Comparison of ENCODE assay signal across 12 cellular contexts in genomic region chr1:246067432-246068021, GRCh38.
DNase-seq lines count a peak whose midpoint lies in the region; ATAC-seq, FAIRE-seq and TF ChIP-seq lines count a peak whose summit lies in the region.
"Had no signal": no experiment of that assay in that cellular context is flagged by ENCODE, and none has a peak within 500 bp of the region (broad histone marks: within the 10 kb centered on the region; RNA-seq: fewer than 3 reads in every experiment).

No MANE protein-coding gene starts in this region.

- no peaks in the 10 kb centered on the region for H3K9me3 Mint-ChIP-seq in CD4-positive, CD25-positive, alpha-beta regulatory T cell
- no peaks in the 10 kb centered on the region for H3K9me3 Mint-ChIP-seq in nephron
- H3K9me3 Mint-ChIP-seq: activated T-cell treated with anti-CD3 and anti-CD28 coated beads, Interleukin-2, amount 50 U/mL, for 72 hours; neural crest cell had no signal

- TF ChIP-seq POLR2A in K562 (conservative IDR thresholded peaks at IDR 0.05) (no peak), ovary (IDR thresholded peaks at IDR 0.05) (no peak)

- TF ChIP-seq CTCF in K562 (IDR thresholded peaks at IDR 0.05 in 2 of 3, conservative IDR thresholded peaks at IDR 0.05 in 1 of 3; ENCODE audit: insufficient read depth in 2 of 3, low read depth in 1 of 3, low read length in 3 of 3), result no peak
- no peak for TF ChIP-seq CTCF in nephron (IDR thresholded peaks at IDR 0.05; ENCODE audit: unreplicated experiment in 3 of 3)
- no peak for TF ChIP-seq CTCF in ovary (IDR thresholded peaks at IDR 0.05)

- no peaks in the 10 kb centered on the region for H3K36me3 ChIP-seq in CD4-positive, CD25-positive, alpha-beta regulatory T cell (ENCODE audit: control insufficient read depth, insufficient read depth, low read length)
- no peaks in the 10 kb centered on the region for H3K36me3 ChIP-seq in HUES48 (ENCODE audit: control insufficient read depth, insufficient read depth, low read length)
- H3K36me3 ChIP-seq in K562 (ENCODE audit: control insufficient read depth, insufficient read depth, low read length), result no peaks in the 10 kb centered on the region; the same call in 2 of the 3 replicates
- H3K36me3 ChIP-seq in ovary, result no peaks in the 10 kb centered on the region

- peaks cover 5 to 10% (median 5%) of the 10 kb centered on the region in 4 donors for H3K4me1 Mint-ChIP-seq in CD4-positive, CD25-positive, alpha-beta regulatory T cell
- peaks cover 17% of the 10 kb centered on the region for H3K4me1 Mint-ChIP-seq in nephron

- ATAC-seq in CD4-positive, CD25-positive, alpha-beta regulatory T cell (ENCODE audit: low read depth in 2 of 2), result peak in 1 of 2 donors; percentile 45
- ATAC-seq in K562, result no peak

- 73% methylated on average over 17 of the region's 17 CpGs for WGBS in K562 (ENCODE audit: insufficient coverage, low coverage, missing lambda C conversion rate)
- 36 to 62% (median 39%) methylated on average over 17 of the region's 17 CpGs for WGBS in ovary, 3 donors

- no peaks in the 10 kb centered on the region for H3K4me1 ChIP-seq in CD4-positive, CD25-positive, alpha-beta regulatory T cell (ENCODE audit: control insufficient read depth, insufficient read depth, low read length, poor library complexity, severe bottlenecking)
- H3K4me1 ChIP-seq in HUES48 (ENCODE audit: control insufficient read depth, insufficient read depth, low read length), result peaks cover 55% of the 10 kb centered on the region
- peaks cover 4 to 34% of the 10 kb centered on the region in 2 experiments; a peak in 4 of 5 replicates for H3K4me1 ChIP-seq in K562 (replicated peaks in 1 of 2; ENCODE audit: control insufficient read depth in 2 of 2, insufficient read depth in 2 of 2, low read length in 2 of 2)
- peaks cover 6% of the 10 kb centered on the region for H3K4me1 ChIP-seq in ovary (ENCODE audit: insufficient read depth)

- H3K79me2 ChIP-seq in K562 (ENCODE audit: control insufficient read depth, insufficient read depth, low read length), result no peaks in the 10 kb centered on the region; the same call in 2 of the 3 replicates

- TF ChIP-seq EP300 in K562 (IDR thresholded peaks at IDR 0.05; ENCODE audit: low read length) (no peak), ovary (IDR thresholded peaks at IDR 0.05) (no peak)

- TF ChIP-seq RAD21 in K562 (CRISPR knock-in tag; conservative IDR thresholded peaks at IDR 0.05 in 1 of 2, IDR thresholded peaks at IDR 0.05 in 1 of 2), result no peak

- FAIRE-seq in K562 (lab: Jason Lieb, UNC), result no peak

- BruUV-seq in K562 (replicated peaks; lab: Mats Ljungman, UMichigan), result no TSS peak

- peaks cover 3% of the 10 kb centered on the region for H3K36me3 Mint-ChIP-seq in CD4-positive, CD25-positive, alpha-beta regulatory T cell
- no peaks in the 10 kb centered on the region for H3K36me3 Mint-ChIP-seq in nephron (ENCODE audit: low read depth)

- no peak overlapping the region for H3K9ac ChIP-seq in HUES48 (ENCODE audit: low read depth, low read length)
- no peak overlapping the region for H3K9ac ChIP-seq in K562 (ENCODE audit: insufficient read depth in 1 of 2, low read depth in 2 of 2, low read length in 2 of 2)

- intact Hi-C loops in K562 (cut with micrococcal nuclease) (no loop called here), ovary (cut with DNase I) (no loop called here)

- H2AFZ ChIP-seq in K562 (ENCODE audit: low read depth, low read length), result no peak overlapping the region

- POLR2A ChIA-PET in K562 (lab: Yijun Ruan, JAX), result interaction anchor here (2.3 kb wide), 1 partner anchor 10 kb away, joined by 11 read pairs; no protein-coding TSS in a partner anchor

- no peaks in the 10 kb centered on the region for H3K27me3 ChIP-seq in CD4-positive, CD25-positive, alpha-beta regulatory T cell (ENCODE audit: control insufficient read depth, insufficient read depth, low read length)
- H3K27me3 ChIP-seq in HUES48 (ENCODE audit: control insufficient read depth, insufficient read depth, low read length) (no peaks in the 10 kb centered on the region), K562 (ENCODE audit: control insufficient read depth in 2 of 2, insufficient read depth in 2 of 2, low read length in 2 of 2) (no peaks in the 10 kb centered on the region), ovary (no peaks in the 10 kb centered on the region)

- no peaks in the 10 kb centered on the region for H3K27me3 Mint-ChIP-seq in CD4-positive, CD25-positive, alpha-beta regulatory T cell
- peaks cover 4% of the 10 kb centered on the region for H3K27me3 Mint-ChIP-seq in nephron (ENCODE audit: low read depth)

- in situ Hi-C loops in K562 (cut with MboI), result no loop called here

- no peak overlapping the region for H3K4me2 ChIP-seq in K562 (ENCODE audit: insufficient read depth, low read length)

- CTCF ChIA-PET in K562 (lab: Yijun Ruan, JAX; ENCODE audit: low intra/inter-chr PET ratio), result no interaction called here

- H3K4me3 ChIP-seq in CD4-positive, CD25-positive, alpha-beta regulatory T cell (ENCODE audit: low read depth, low read length), result no peak overlapping the region
- H3K4me3 ChIP-seq in HUES48 (ENCODE audit: low read depth, low read length) (peak overlapping the region; percentile 44; the same call in 1 of the 2 replicates), K562 (no peak overlapping the region), ovary (no peak overlapping the region)

- no peaks in the 10 kb centered on the region for H3K9me1 ChIP-seq in K562 (ENCODE audit: control insufficient read depth, insufficient read depth, low read length)

- no peaks in the 10 kb centered on the region for H3K9me3 ChIP-seq in CD4-positive, CD25-positive, alpha-beta regulatory T cell (ENCODE audit: control insufficient read depth in 2 of 2, low read length in 2 of 2)
- H3K9me3 ChIP-seq in HUES48 (ENCODE audit: control insufficient read depth, insufficient read depth, low read length) (no peaks in the 10 kb centered on the region), K562 (replicated peaks; ENCODE audit: control insufficient read depth, insufficient read depth, low read depth, low read length) (no peaks in the 10 kb centered on the region), ovary (no peaks in the 10 kb centered on the region)

- H3K27ac Mint-ChIP-seq in CD4-positive, CD25-positive, alpha-beta regulatory T cell, result peak overlapping the region in 2 of 3 donors; percentile 17 to 54
- H3K27ac Mint-ChIP-seq in nephron, result peak overlapping the region; percentile 17 to 42 (median 39)
- H3K27ac Mint-ChIP-seq: activated T-cell treated with anti-CD3 and anti-CD28 coated beads, Interleukin-2, amount 50 U/mL, for 72 hours had no signal

- H4K20me1 ChIP-seq in K562 (replicated peaks; ENCODE audit: control insufficient read depth, insufficient read depth, low read length), result no peaks in the 10 kb centered on the region

- H3K27ac ChIP-seq in CD4-positive, CD25-positive, alpha-beta regulatory T cell (ENCODE audit: insufficient read depth, low read length, poor library complexity, severe bottlenecking), result no peak overlapping the region
- peak overlapping the region; percentile 74 for H3K27ac ChIP-seq in HUES48 (ENCODE audit: low read depth, low read length)
- H3K27ac ChIP-seq in K562 (ENCODE audit: extremely low read depth, low read depth, low read length), result no peak overlapping the region
- H3K27ac ChIP-seq in ovary, result no peak overlapping the region

- peak in 1 of 3 donors; percentile 30 for DNase-seq in CD4-positive, CD25-positive, alpha-beta regulatory T cell
- DNase-seq in K562 (ENCODE audit: extremely low read depth in 1 of 4, low spot score in 3 of 4), result no peak
- no peak for DNase-seq in LoVo (ENCODE audit: low spot score)
- DNase-seq in amygdala (lab: John Stamatoyannopoulos, UW), result no peak
- DNase-seq in DMS153 (lab: John Stamatoyannopoulos, UW), result no peak
- DNase-seq in ovary, result no peak
- DNase-seq: activated T-cell treated with anti-CD3 and anti-CD28 coated beads, Interleukin-2, amount 50 U/mL, for 72 hours; NCI-H526 treated with DMSO at 0.1 percent for 48 hours; stimulated activated CD4-positive, alpha-beta T cell treated with anti-CD3 and anti-CD28 coated beads, Interleukin-2, amount 100 ng/mL, for 48 hours had no signal

- peak overlapping the region in 1 of 4 donors; percentile 15 for H3K4me3 Mint-ChIP-seq in CD4-positive, CD25-positive, alpha-beta regulatory T cell
- peak overlapping the region in 1 of 3 experiments; percentile 26 for H3K4me3 Mint-ChIP-seq in nephron
- H3K4me3 Mint-ChIP-seq: neural crest cell had no signal

TF ChIP-seq in K562, 482 proteins besides CTCF, POLR2A, EP300 and RAD21 (continues in another document):
- TF ChIP-seq ZBTB11 (CRISPR knock-in tag; IDR thresholded peaks at IDR 0.05) (0 out of 6 replicates have a peak, but pooled peaks of 1 of the 3 experiments have one; percentile 44), TSC22D4 (tag; IDR thresholded peaks at IDR 0.05) (no peak)
